In the genomic region with DNA sequence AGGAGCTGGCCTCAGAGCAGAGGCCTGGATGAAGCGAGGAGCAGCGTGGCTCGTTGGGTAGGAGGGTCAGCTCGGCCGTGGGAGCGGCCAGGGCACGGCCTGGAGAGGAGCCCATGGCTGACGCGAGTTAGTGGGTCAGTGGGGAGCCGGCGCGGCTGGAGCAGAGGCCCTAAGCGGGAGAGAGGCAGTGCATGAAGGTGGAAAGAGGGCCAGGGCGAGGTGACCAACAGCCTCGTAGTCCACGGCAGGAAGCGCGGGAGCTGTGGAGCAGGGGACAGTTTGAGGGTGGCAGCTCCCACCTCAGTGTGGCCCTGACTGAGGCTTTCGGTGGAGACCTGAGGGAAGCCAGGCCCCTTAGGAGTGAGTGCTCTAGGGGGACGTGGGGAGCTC, we compare ENCODE assay signal across 18 cellular contexts. TPM values are rescaled to one million over a fixed set of nuclear protein-coding genes. Genes with fewer than 3 reads are reported as not detected.
DNase-seq lines count a peak whose midpoint lies in the region; ATAC-seq, FAIRE-seq and TF ChIP-seq lines count a peak whose summit lies in the region.
"Had no signal": no experiment of that assay in that cellular context is flagged by ENCODE, and none has a peak within 500 bp of the region (broad histone marks: within the 10 kb centered on the region; RNA-seq: fewer than 3 reads in every experiment).

No MANE protein-coding gene starts in this region.

- no peak for DNase-seq in Caco-2
- DNase-seq in Panc1 (ENCODE audit: low read depth, low spot score), result no peak
- DNase-seq in kidney, result peak; percentile 70
- no peak for DNase-seq in progenitor cell of endocrine pancreas (ENCODE audit: low spot score, unreplicated experiment)
- DNase-seq in GM10266 (ENCODE audit: extremely low spot score), result no peak
- no peak for DNase-seq in activated CD8-positive, alpha-beta memory T cell treated with anti-CD3 and anti-CD28 coated beads, Interleukin-2, amount 50 U/mL, for 48 hours
- DNase-seq in cerebellar cortex (ENCODE audit: low spot score), result no peak
- DNase-seq in activated gamma-delta T cell treated with Interleukin-2 at 50 U/mL for 16 hours, result no peak
- DNase-seq: activated CD4-positive, alpha-beta T cell treated with anti-CD3 and anti-CD28 coated beads for 48 hours; activated CD8-positive, alpha-beta memory T cell treated with anti-CD3 and anti-CD28 coated beads, Interleukin-2, amount 10 ng/mL, durations not matched to agents 7 days and 5 days; AML-193; gastrocnemius medialis; naive thymus-derived CD8-positive, alpha-beta T cell; RPMI8226; stimulated activated CD4-positive, alpha-beta T cell treated with anti-CD3 and anti-CD28 coated beads, Interleukin-4, amount 100 ng/mL, for 4 hours had no signal

- in situ Hi-C loops in Panc1 (cut with HindIII; ENCODE audit: low pct_unique_long_range_greater_than_20kb, low sequenced_read_pairs), result no loop called here

- no peaks in the 10 kb centered on the region for H3K27me3 Mint-ChIP-seq in Caco-2 (ENCODE audit: insufficient read depth, unreplicated experiment)
- H3K27me3 Mint-ChIP-seq in progenitor cell of endocrine pancreas, result no peaks in the 10 kb centered on the region
- H3K27me3 Mint-ChIP-seq: activated CD8-positive, alpha-beta memory T cell treated with anti-CD3 and anti-CD28 coated beads, Interleukin-2, amount 10 ng/mL, durations not matched to agents 7 days and 5 days; naive thymus-derived CD8-positive, alpha-beta T cell had no signal

- H3K9me3 ChIP-seq in Caco-2 (no peaks in the 10 kb centered on the region), Panc1 (ENCODE audit: control insufficient read depth, insufficient read depth, low read depth, low read length) (no peaks in the 10 kb centered on the region), kidney (ENCODE audit: control insufficient read depth in 1 of 2, low read length in 2 of 2) (no peaks in the 10 kb centered on the region)
- H3K9me3 ChIP-seq: breast epithelium, gastrocnemius medialis had no signal

- H3K9ac ChIP-seq in kidney (ENCODE audit: low read length in 2 of 2), result peak overlapping the region; percentile 76 to 78

- POLR2A ChIA-PET in Caco-2 (lab: Charles Lee), result interaction anchor here (0.6 kb wide), 1 partner anchor 42 kb away, joined by 3 read pairs; no protein-coding TSS in a partner anchor
- POLR2A ChIA-PET in Panc1 (lab: Charles Lee), result interaction anchor here (0.7 kb wide), 1 partner anchor 26 kb away, joined by 3 read pairs; no protein-coding TSS in a partner anchor

- intact Hi-C loops in Caco-2 (cut with micrococcal nuclease; ENCODE audit: unreplicated experiment) (no loop called here), Panc1 (cut with micrococcal nuclease; ENCODE audit: unreplicated experiment) (no loop called here), kidney (cut with DNase I) (no loop called here)

- TF ChIP-seq CTCF in Caco-2 (IDR thresholded peaks at IDR 0.05; ENCODE audit: insufficient read depth in 1 of 2, low read depth in 1 of 2, low read length in 1 of 2, severe bottlenecking in 1 of 2, unreplicated experiment in 1 of 2), result no peak
- TF ChIP-seq CTCF in Panc1 (IDR thresholded peaks at IDR 0.05), result no peak
- TF ChIP-seq CTCF in kidney (IDR thresholded peaks at IDR 0.05; ENCODE audit: borderline replicate concordance, extremely low read depth, insufficient read depth), result no peak
- no peak for TF ChIP-seq CTCF in progenitor cell of endocrine pancreas (IDR thresholded peaks at IDR 0.05; ENCODE audit: unreplicated experiment)
- no peak for TF ChIP-seq CTCF in GM10266 (IDR thresholded peaks at IDR 0.05; ENCODE audit: control insufficient read depth, insufficient read depth, low read depth, missing control alignments)

- BruUV-seq in Caco-2 (replicated peaks; lab: Mats Ljungman, UMichigan), result no TSS peak
- no TSS peak for BruUV-seq in Panc1 (replicated peaks; lab: Mats Ljungman, UMichigan)

- H3K27ac Mint-ChIP-seq in Caco-2 (ENCODE audit: unreplicated experiment), result peak overlapping the region; percentile 45
- H3K27ac Mint-ChIP-seq in progenitor cell of endocrine pancreas, result peak overlapping the region; percentile 90

- no peak for FAIRE-seq in kidney (lab: Jason Lieb, UNC)
- FAIRE-seq: D721Med had no signal

- peaks cover under 1% of the 10 kb centered on the region for H3K4me1 Mint-ChIP-seq in Caco-2 (ENCODE audit: low read depth, unreplicated experiment)
- peaks cover 19% of the 10 kb centered on the region for H3K4me1 Mint-ChIP-seq in progenitor cell of endocrine pancreas (ENCODE audit: low read depth)

- H3K27ac ChIP-seq in Panc1 (ENCODE audit: low read length) (no peak overlapping the region), kidney (ENCODE audit: low read depth in 2 of 2, low read length in 2 of 2) (peak overlapping the region; percentile 90 to 92)
- H3K27ac ChIP-seq: breast epithelium, gastrocnemius medialis had no signal

- CTCF ChIA-PET in Caco-2 (lab: Charles Lee) (no interaction called here), Panc1 (lab: Charles Lee) (no interaction called here)

- peak; percentile 23; the same call in 1 of the 2 replicates for ATAC-seq in Panc1
- ATAC-seq: activated CD8-positive, alpha-beta memory T cell treated with anti-CD3 and anti-CD28 coated beads, Interleukin-2, amount 10 ng/mL, durations not matched to agents 7 days and 5 days; gastrocnemius medialis; naive thymus-derived CD8-positive, alpha-beta T cell had no signal

- peaks cover 1% of the 10 kb centered on the region; the same call in 1 of the 2 replicates for H3K36me3 ChIP-seq in Caco-2 (ENCODE audit: control insufficient read depth, insufficient read depth, low read length)
- no peaks in the 10 kb centered on the region; the same call in 1 of the 2 replicates for H3K36me3 ChIP-seq in Panc1 (ENCODE audit: control insufficient read depth, insufficient read depth, low read length)
- no peaks in the 10 kb centered on the region for H3K36me3 ChIP-seq in kidney (ENCODE audit: control insufficient read depth in 1 of 2, insufficient read depth in 2 of 2, low read length in 2 of 2)
- H3K36me3 ChIP-seq: breast epithelium, gastrocnemius medialis had no signal

- H3K4me3 Mint-ChIP-seq in Caco-2 (ENCODE audit: unreplicated experiment), result no peak overlapping the region
- peak overlapping the region; percentile 19 for H3K4me3 Mint-ChIP-seq in progenitor cell of endocrine pancreas (ENCODE audit: low read depth)
- H3K4me3 Mint-ChIP-seq: activated CD8-positive, alpha-beta memory T cell treated with anti-CD3 and anti-CD28 coated beads, Interleukin-2, amount 10 ng/mL, durations not matched to agents 7 days and 5 days; naive thymus-derived CD8-positive, alpha-beta T cell had no signal

- H3K27me3 ChIP-seq in Caco-2 (replicated peaks; ENCODE audit: control insufficient read depth, insufficient read depth, low read length) (no peaks in the 10 kb centered on the region), Panc1 (ENCODE audit: control insufficient read depth, insufficient read depth, low read length) (no peaks in the 10 kb centered on the region)
- H3K27me3 ChIP-seq: breast epithelium, gastrocnemius medialis had no signal

- no peaks in the 10 kb centered on the region for H3K9me3 Mint-ChIP-seq in Caco-2 (ENCODE audit: unreplicated experiment)
- no peaks in the 10 kb centered on the region for H3K9me3 Mint-ChIP-seq in progenitor cell of endocrine pancreas (ENCODE audit: low read depth)
- H3K9me3 Mint-ChIP-seq: naive thymus-derived CD8-positive, alpha-beta T cell had no signal

- no peak overlapping the region for H3K4me3 ChIP-seq in Caco-2 (ENCODE audit: low read depth, low read length)
- H3K4me3 ChIP-seq in Panc1 (ENCODE audit: low read depth in 2 of 2, low read length in 2 of 2), result no peak overlapping the region
- H3K4me3 ChIP-seq in kidney (ENCODE audit: low read length in 2 of 2), result peak overlapping the region; percentile 21 to 40
- H3K4me3 ChIP-seq: breast epithelium, gastrocnemius medialis, smooth muscle cell had no signal

- H3K36me3 Mint-ChIP-seq in Caco-2 (ENCODE audit: insufficient read depth, unreplicated experiment), result peaks cover 5% of the 10 kb centered on the region
- H3K36me3 Mint-ChIP-seq in progenitor cell of endocrine pancreas (ENCODE audit: insufficient read depth), result peaks cover 1% of the 10 kb centered on the region

- peaks cover under 1% of the 10 kb centered on the region; the same call in 1 of the 2 replicates for H3K4me1 ChIP-seq in Caco-2
- H3K4me1 ChIP-seq in Panc1 (ENCODE audit: control insufficient read depth, insufficient read depth, low read length), result no peaks in the 10 kb centered on the region; the same call in 1 of the 2 replicates
- peaks cover 6 to 26% of the 10 kb centered on the region in 2 donors for H3K4me1 ChIP-seq in kidney (ENCODE audit: control insufficient read depth in 1 of 2, insufficient read depth in 1 of 2, low read depth in 1 of 2, low read length in 2 of 2)
- H3K4me1 ChIP-seq: breast epithelium had no signal

RNA-seq across cellular contexts. Expression of a gene that starts 24.1 kb away (rescaled TPM):
- 40.2 and 40.4 TPM in 2 replicates for total RNA-seq in Caco-2 (2022)
- 34.8 TPM for total RNA-seq in Panc1 (2021; ENCODE audit: unreplicated experiment)
- polyA plus RNA-seq in Panc1 (2012; ENCODE audit: insufficient read length), result 52.2 TPM
- 24.2 TPM for total RNA-seq in kidney
- polyA plus RNA-seq in kidney (ENCODE audit: insufficient read depth, low read depth, low replicate concordance), result 23.9 TPM
- 14.1 and 17.9 TPM in 2 replicates for total RNA-seq in progenitor cell of endocrine pancreas

RNA-seq across cellular contexts. Expression of a gene that starts 27.5 kb away (rescaled TPM):
- 11.2 and 11.5 TPM in 2 replicates for total RNA-seq in Caco-2 (2022)
- 56.6 TPM for total RNA-seq in Panc1 (2021; ENCODE audit: unreplicated experiment)
- 51.1 TPM for polyA plus RNA-seq in Panc1 (2012; ENCODE audit: insufficient read length)
- 27.4 TPM for total RNA-seq in kidney
- 72.8 TPM for polyA plus RNA-seq in kidney (ENCODE audit: insufficient read depth, low read depth, low replicate concordance)
- total RNA-seq in progenitor cell of endocrine pancreas, result 7.8 and 8.8 TPM in 2 replicates

RNA-seq across cellular contexts. Expression of a gene that starts 45.1 kb away (rescaled TPM):
- 25.1 and 27.8 TPM in 2 replicates for total RNA-seq in Caco-2 (2022)
- 19.3 TPM for total RNA-seq in Panc1 (2021; ENCODE audit: unreplicated experiment)
- 14.4 TPM for polyA plus RNA-seq in Panc1 (2012; ENCODE audit: insufficient read length)
- 12.1 TPM for total RNA-seq in kidney
- polyA plus RNA-seq in kidney (ENCODE audit: insufficient read depth, low read depth, low replicate concordance), result 5.8 TPM
- total RNA-seq in progenitor cell of endocrine pancreas, result 12.8 and 14.3 TPM in 2 replicates

RNA-seq across cellular contexts. Expression of a gene that starts 59.0 kb away (rescaled TPM):
- 91.7 and 94.3 TPM in 2 replicates for total RNA-seq in Caco-2 (2022)
- 44.8 TPM for total RNA-seq in Panc1 (2021; ENCODE audit: unreplicated experiment)
- 30.2 TPM for polyA plus RNA-seq in Panc1 (2012; ENCODE audit: insufficient read length)
- 21.5 TPM for total RNA-seq in kidney
- polyA plus RNA-seq in kidney (ENCODE audit: insufficient read depth, low read depth, low replicate concordance), result 37.1 TPM
- total RNA-seq in progenitor cell of endocrine pancreas, result 63.8 and 64.7 TPM in 2 replicates

RNA-seq across cellular contexts. Expression of a gene that starts 59.3 kb away (rescaled TPM):
- total RNA-seq in Caco-2 (2022) (174 and 191 TPM in 2 replicates), Panc1 (2021; ENCODE audit: unreplicated experiment) (149 TPM), kidney (116 TPM), progenitor cell of endocrine pancreas (79.2 and 80.9 TPM in 2 replicates)
- polyA plus RNA-seq in Panc1 (2012; ENCODE audit: insufficient read length), result 135 TPM
- 55.2 TPM for polyA plus RNA-seq in kidney (ENCODE audit: insufficient read depth, low read depth, low replicate concordance)

Comparison
In these comparisons a context has a peak if more than half of its experiments do, and no peak if none do; other contexts are left out.
1. H3K4me3 ChIP-seq: peak in kidney (2 of 2); none in Caco-2 (single experiment) and Panc1 (0 of 2).